In the genomic region with DNA sequence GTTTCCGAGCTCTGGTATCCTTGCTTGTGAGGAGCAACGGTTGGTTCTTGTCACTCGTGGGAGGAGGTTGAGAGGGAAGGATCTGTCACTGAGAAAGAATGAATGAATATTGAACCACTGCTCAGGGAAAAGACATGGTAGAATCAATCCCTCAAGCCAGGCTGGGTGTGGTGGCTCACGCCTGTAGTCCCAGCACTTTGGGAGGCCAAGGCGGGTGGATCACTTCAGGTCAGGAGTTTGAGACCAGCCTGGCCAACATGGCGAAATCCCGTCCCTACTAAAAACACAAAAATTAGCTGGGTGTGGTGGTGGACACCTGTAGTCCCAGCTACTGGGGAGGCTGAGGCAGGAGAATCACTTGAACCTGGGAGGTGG, we compare ENCODE assay signal across 9 cellular contexts. TPM values are rescaled to one million over a fixed set of nuclear protein-coding genes. Genes with fewer than 3 reads are reported as not detected.
A peak's percentile ranks its signal among the peaks of the same experiment; 100 is the strongest.
DNase-seq lines count a peak whose midpoint lies in the region; TF ChIP-seq lines count a peak whose summit lies in the region.
"Not testable (repeated sequence)": the region's sequence is repeated elsewhere in the genome, so short reads cannot be mapped to it uniquely, and the experiment has no call there.
"Had no signal": no experiment of that assay in that cellular context is flagged by ENCODE, and none has a peak within 500 bp of the region (broad histone marks: within the 10 kb centered on the region; RNA-seq: fewer than 3 reads in every experiment).

No MANE protein-coding gene starts in this region.

- not testable (repeated sequence) for TF ChIP-seq POLR2A in esophagus muscularis mucosa (IDR thresholded peaks at IDR 0.05; ENCODE audit: low read depth)

- not testable (repeated sequence) for TF ChIP-seq CTCF in GM06990 (IDR thresholded peaks at IDR 0.05; ENCODE audit: insufficient read depth, low read length, poor library complexity, severe bottlenecking); OCI-LY1 (IDR thresholded peaks at IDR 0.05; ENCODE audit: low read length); esophagus muscularis mucosa (IDR thresholded peaks at IDR 0.05); smooth muscle cell (IDR thresholded peaks at IDR 0.05; ENCODE audit: borderline replicate concordance, insufficient read depth, poor library complexity, severe bottlenecking)

- H3K79me2 ChIP-seq in OCI-LY1 (ENCODE audit: insufficient read depth, low read length) = peaks cover 14% of the 10 kb centered on the region
- H3K79me2 ChIP-seq in smooth muscle cell (ENCODE audit: low read depth) = not testable (repeated sequence)

- peaks cover 14% of the 10 kb centered on the region for H3K4me1 Mint-ChIP-seq in activated CD4-positive, alpha-beta T cell treated with anti-CD3 and anti-CD28 coated beads, Interleukin-2, amount 10 ng/mL, durations not matched to agents 7 days and 5 days
- H3K4me1 Mint-ChIP-seq in activated naive CD8-positive, alpha-beta T cell (ENCODE audit: low read depth) = peaks cover 31% of the 10 kb centered on the region

- not testable (repeated sequence) for H3K27me3 Mint-ChIP-seq in activated CD4-positive, alpha-beta T cell treated with anti-CD3 and anti-CD28 coated beads, Interleukin-2, amount 10 ng/mL, durations not matched to agents 7 days and 5 days; activated naive CD8-positive, alpha-beta T cell

- not testable (repeated sequence) for H3F3A ChIP-seq in OCI-LY1 (ENCODE audit: insufficient read depth, low read length); smooth muscle cell (ENCODE audit: low read depth)

- peak overlapping the region; percentile 96 for H3K9ac ChIP-seq in OCI-LY1 (ENCODE audit: low read length)
- not testable (repeated sequence) for H3K9ac ChIP-seq in smooth muscle cell (ENCODE audit: low read depth)

- H3K9me3 ChIP-seq in OCI-LY1 (ENCODE audit: low read length); esophagus muscularis mucosa; muscle layer of duodenum (ENCODE audit: control insufficient read depth in 1 of 2, low read length in 2 of 2); smooth muscle cell (replicated peaks; ENCODE audit: low read depth): not testable (repeated sequence)

- not testable (repeated sequence) for H2AFZ ChIP-seq in OCI-LY1 (ENCODE audit: low read length)
- H2AFZ ChIP-seq in smooth muscle cell (ENCODE audit: low read depth) = peak overlapping the region; percentile 62

- not testable (repeated sequence) for H3K9me3 Mint-ChIP-seq in activated CD4-positive, alpha-beta T cell treated with anti-CD3 and anti-CD28 coated beads, Interleukin-2, amount 10 ng/mL, durations not matched to agents 7 days and 5 days; activated naive CD8-positive, alpha-beta T cell (ENCODE audit: low read depth)

- peaks cover 26% of the 10 kb centered on the region for H3K4me1 ChIP-seq in OCI-LY1 (ENCODE audit: insufficient read depth, low read length, severe bottlenecking)
- H3K4me1 ChIP-seq in esophagus muscularis mucosa; muscle layer of duodenum (ENCODE audit: control insufficient read depth in 1 of 2, insufficient read depth in 2 of 2, low read length in 2 of 2); smooth muscle cell (ENCODE audit: low read depth): not testable (repeated sequence)

- intact Hi-C loops in esophagus muscularis mucosa (cut with DNase I) = not testable (repeated sequence)

- POLR2A ChIA-PET in activated CD4-positive, alpha-beta T cell treated with anti-CD3 and anti-CD28 coated beads, Interleukin-2, amount 10 ng/mL, durations not matched to agents 7 days and 5 days (lab: Charles Lee) = not testable (repeated sequence)

- WGBS in esophagus muscularis mucosa = 56% methylated on average over 7 of the region's 7 CpGs
- WGBS in smooth muscle cell (ENCODE audit: low lambda C conversion rate) = 86% methylated on average over 7 of the region's 7 CpGs

- H3K9me2 ChIP-seq in OCI-LY1 (ENCODE audit: low read depth, low read length) = not testable (repeated sequence)

- peak overlapping the region; percentile 99 for H3K4me3 ChIP-seq in GM06990 (replicated peaks; ENCODE audit: low read depth, low read length)
- H3K4me3 ChIP-seq in OCI-LY1 (ENCODE audit: low read depth, low read length, poor library complexity, severe bottlenecking) = peak overlapping the region; percentile 91
- peak overlapping the region in 2 of 4 donors; percentile 34 to 46 for H3K4me3 ChIP-seq in esophagus muscularis mucosa
- H3K4me3 ChIP-seq in muscle layer of duodenum (ENCODE audit: low read depth in 1 of 2, low read length in 2 of 2) = peak overlapping the region; percentile 46 to 58
- H3K4me3 ChIP-seq in smooth muscle cell = not testable (repeated sequence)

- H3K36me3 ChIP-seq in GM06990 (ENCODE audit: control insufficient read depth, insufficient read depth, low read length); OCI-LY1 (ENCODE audit: insufficient read depth, low read length); esophagus muscularis mucosa; muscle layer of duodenum (ENCODE audit: control insufficient read depth in 1 of 2, insufficient read depth in 2 of 2, low read length in 2 of 2); smooth muscle cell (ENCODE audit: low read depth): not testable (repeated sequence)

- TF ChIP-seq EP300 in esophagus muscularis mucosa (IDR thresholded peaks at IDR 0.05) = not testable (repeated sequence)

- H4K20me1 ChIP-seq in OCI-LY1 (ENCODE audit: insufficient read depth, low read length); smooth muscle cell (ENCODE audit: low read depth): not testable (repeated sequence)

- peak overlapping the region; percentile 89 for H3K4me3 Mint-ChIP-seq in activated CD4-positive, alpha-beta T cell treated with anti-CD3 and anti-CD28 coated beads, Interleukin-2, amount 10 ng/mL, durations not matched to agents 7 days and 5 days
- peak overlapping the region; percentile 94 for H3K4me3 Mint-ChIP-seq in activated naive CD8-positive, alpha-beta T cell

- H3K4me2 ChIP-seq in OCI-LY1 (ENCODE audit: low read length) = peak overlapping the region; percentile 86
- H3K4me2 ChIP-seq in smooth muscle cell = not testable (repeated sequence)

- DNase-seq in GM06990 (ENCODE audit: extremely low read depth, insufficient read length); activated CD4-positive, alpha-beta T cell treated with anti-CD3 and anti-CD28 coated beads, Interleukin-2, amount 10 ng/mL, durations not matched to agents 7 days and 5 days; esophagus muscularis mucosa (ENCODE audit: extremely low spot score); smooth muscle cell (lab: John Stamatoyannopoulos, UW; ENCODE audit: unreplicated experiment): not testable (repeated sequence)

- CTCF ChIA-PET in activated CD4-positive, alpha-beta T cell treated with anti-CD3 and anti-CD28 coated beads, Interleukin-2, amount 10 ng/mL, durations not matched to agents 7 days and 5 days (lab: Charles Lee) = not testable (repeated sequence)

- H3K36me3 Mint-ChIP-seq in activated CD4-positive, alpha-beta T cell treated with anti-CD3 and anti-CD28 coated beads, Interleukin-2, amount 10 ng/mL, durations not matched to agents 7 days and 5 days (ENCODE audit: low read depth) = peaks cover 24% of the 10 kb centered on the region
- not testable (repeated sequence) for H3K36me3 Mint-ChIP-seq in activated naive CD8-positive, alpha-beta T cell

- not testable (repeated sequence) for H3K27me3 ChIP-seq in GM06990 (replicated peaks; ENCODE audit: control insufficient read depth, insufficient read depth, low read length); OCI-LY1 (ENCODE audit: insufficient read depth, low read length); muscle layer of duodenum (ENCODE audit: low read depth, low read length); smooth muscle cell (ENCODE audit: low read depth)
- H3K27me3 ChIP-seq in esophagus muscularis mucosa = peaks cover 0 to 24% (median 0%) of the 10 kb centered on the region in 4 donors

- peak overlapping the region; percentile 98 for H3K27ac Mint-ChIP-seq in activated CD4-positive, alpha-beta T cell treated with anti-CD3 and anti-CD28 coated beads, Interleukin-2, amount 10 ng/mL, durations not matched to agents 7 days and 5 days
- peak overlapping the region; percentile 99 for H3K27ac Mint-ChIP-seq in activated naive CD8-positive, alpha-beta T cell

- H3K27ac ChIP-seq in OCI-LY1 (ENCODE audit: low read depth, low read length, poor library complexity, severe bottlenecking) = peak overlapping the region; percentile 98
- H3K27ac ChIP-seq in esophagus muscularis mucosa (replicated peaks in 1 of 4) = peak overlapping the region in 3 of 4 donors; percentile 47 to 55 (median 54)
- peak overlapping the region; percentile 54 for H3K27ac ChIP-seq in muscle layer of duodenum (ENCODE audit: low read length)
- not testable (repeated sequence) for H3K27ac ChIP-seq in smooth muscle cell (ENCODE audit: low read depth)

RNA-seq across cellular contexts. Expression of gene P2RY8, which starts 0.7 kb away (rescaled TPM):
- total RNA-seq in activated CD4-positive, alpha-beta T cell treated with anti-CD3 and anti-CD28 coated beads, Interleukin-2, amount 10 ng/mL, durations not matched to agents 7 days and 5 days = 100 to 1,000 TPM in 1 of 2 experiments, 10 to 100 TPM in 1; 99.1 to 107 TPM
- total RNA-seq in esophagus muscularis mucosa (1 to 10 TPM in 3 of 4 donors, under 1 TPM in 1; 0.63 to 3.1 (median 1.9) TPM), smooth muscle cell (not detected in 2 replicates)
- polyA plus RNA-seq in smooth muscle cell = 0.04 TPM in 1 of 2 replicates, not detected in the other
- total RNA-seq: fibroblast of villous mesenchyme, RPMI7951 had no signal

RNA-seq across cellular contexts. Expression of gene AKAP17A, which starts 53.7 kb away (rescaled TPM):
- 10 to 100 TPM; 61.6 to 66.5 TPM for total RNA-seq in activated CD4-positive, alpha-beta T cell treated with anti-CD3 and anti-CD28 coated beads, Interleukin-2, amount 10 ng/mL, durations not matched to agents 7 days and 5 days
- 10 to 100 TPM; 23.4 to 36.8 (median 31.0) TPM for total RNA-seq in esophagus muscularis mucosa
- total RNA-seq in smooth muscle cell = 21.8 and 31.9 TPM in 2 replicates
- polyA plus RNA-seq in smooth muscle cell = 49.8 and 58.5 TPM in 2 replicates

Comparison
In these comparisons a context has a peak if more than half of its experiments do, and no peak if none do; other contexts are left out.
1. RNA of gene P2RY8, which starts 0.7 kb away (total RNA-seq): 99.1 to 107 TPM in activated CD4-positive, alpha-beta T cell treated with anti-CD3 and anti-CD28 coated beads, Interleukin-2, amount 10 ng/mL, durations not matched to agents 7 days and 5 days; 0.63 to 3.1 TPM in esophagus muscularis mucosa and not detected in smooth muscle cell; every median in the first group is over 10 times any median in the second.